ENCODE assay signal across 21 cellular contexts in genomic region chr5:78995521-78995920, GRCh38.
"Had no signal": no experiment of that assay in that cellular context is flagged by ENCODE, and none has a peak within 500 bp of the region (broad histone marks: within the 10 kb centered on the region; RNA-seq: fewer than 3 reads in every experiment).

No MANE protein-coding gene starts in this region.

- H3K9me3 ChIP-seq: colonic mucosa, esophagus muscularis mucosa, gastroesophageal sphincter, left ventricle myocardium inferior, lower lobe of right lung, mucosa of descending colon had no signal

- H3K4me1 ChIP-seq: colonic mucosa, foreskin keratinocyte, heart right ventricle, left ventricle myocardium inferior, lower lobe of right lung had no signal

- H3K27ac ChIP-seq: colonic mucosa, foreskin keratinocyte, heart right ventricle, left ventricle myocardium inferior, lower lobe of right lung had no signal

- FAIRE-seq: endometrium, frontal cortex, islet of Langerhans, keratinocyte had no signal

- ATAC-seq: effector memory CD8-positive, alpha-beta T cell; foreskin keratinocyte; gastroesophageal sphincter; heart right ventricle; left colon; left lobe of liver; lower lobe of right lung; mucosa of descending colon had no signal

- H3K36me3 ChIP-seq: colonic mucosa, esophagus muscularis mucosa, gastroesophageal sphincter, heart right ventricle, left ventricle myocardium inferior, lower lobe of right lung had no signal

- H3K27me3 ChIP-seq: colonic mucosa, esophagus muscularis mucosa, gastroesophageal sphincter, heart right ventricle had no signal

- H3K4me3 ChIP-seq: colonic mucosa, esophagus muscularis mucosa, gastroesophageal sphincter, heart right ventricle, left ventricle myocardium inferior, lower lobe of right lung, mucosa of descending colon had no signal

- DNase-seq: colonic mucosa; cortex of kidney; effector CD8-positive, alpha-beta T cell; effector memory CD8-positive, alpha-beta T cell; endodermal cell; foreskin keratinocyte; heart right ventricle; hippocampal formation; left colon; left ventricle myocardium inferior; lower lobe of right lung; mesenchymal stem cell; mucosa of descending colon; naive B cell had no signal
